In genomic region chr1:205983925-205984725, GRCh38 we compare ENCODE assay signal across 1 cellular context.
A peak's percentile ranks its signal among the peaks of the same experiment; 100 is the strongest.
TF ChIP-seq lines count a peak whose summit lies in the region.

No MANE protein-coding gene starts in this region.

TF ChIP-seq in HepG2, 621 proteins besides CTCF, POLR2A, EP300 and RAD21 (continued from another document and continues in another):
- TF ChIP-seq SIN3A (IDR thresholded peaks at IDR 0.05; ENCODE audit: borderline replicate concordance, low read depth, low read length) (no peak), DNMT1 (CRISPR knock-in tag; IDR thresholded peaks at IDR 0.05) (no peak), MTF2 (CRISPR knock-in tag; IDR thresholded peaks at IDR 0.05; ENCODE audit: borderline replicate concordance) (no peak), TOE1 (CRISPR knock-in tag; IDR thresholded peaks at IDR 0.05) (no peak), PPARG (CRISPR knock-in tag; conservative IDR thresholded peaks at IDR 0.05) (no peak), MXI1 (IDR thresholded peaks at IDR 0.05; ENCODE audit: borderline replicate concordance, low read depth, low read length) (no peak), NONO (IDR thresholded peaks at IDR 0.05) (no peak), NONO (CRISPR knock-in tag; conservative IDR thresholded peaks at IDR 0.05) (no peak), ZFP37 (CRISPR knock-in tag; IDR thresholded peaks at IDR 0.05; ENCODE audit: borderline replicate concordance) (no peak), NFIC (IDR thresholded peaks at IDR 0.05; ENCODE audit: low read length) (no peak), ZNF431 (CRISPR knock-in tag; IDR thresholded peaks at IDR 0.05; ENCODE audit: borderline replicate concordance, low read depth) (0 out of 2 replicates have a peak, but pooled peaks have one; percentile 20), MZF1 (CRISPR knock-in tag; IDR thresholded peaks at IDR 0.05; ENCODE audit: borderline replicate concordance) (no peak), ZNF672 (CRISPR knock-in tag; IDR thresholded peaks at IDR 0.05) (no peak), PRMT3 (CRISPR knock-in tag; IDR thresholded peaks at IDR 0.05; ENCODE audit: borderline replicate concordance, low read depth) (no peak), PHF5A (CRISPR knock-in tag; IDR thresholded peaks at IDR 0.05; ENCODE audit: low read depth, unreplicated experiment) (no peak), ZNF746 (CRISPR knock-in tag; IDR thresholded peaks at IDR 0.05) (no peak), ZBTB20 (CRISPR knock-in tag; IDR thresholded peaks at IDR 0.05; ENCODE audit: borderline replicate concordance, low read depth) (no peak), KDM5A (IDR thresholded peaks at IDR 0.05; ENCODE audit: borderline replicate concordance, low read length) (no peak), ZNF329 (CRISPR knock-in tag; IDR thresholded peaks at IDR 0.05; ENCODE audit: low read depth) (no peak), IRF2 (CRISPR knock-in tag; IDR thresholded peaks at IDR 0.05) (no peak), ELF3 (CRISPR knock-in tag; IDR thresholded peaks at IDR 0.05) (peak; percentile 92), SMARCE1 (IDR thresholded peaks at IDR 0.05; ENCODE audit: borderline replicate concordance) (no peak), FIP1L1 (IDR thresholded peaks at IDR 0.05; ENCODE audit: borderline replicate concordance, insufficient read depth, low read depth, low read length) (no peak), SMAD1 (CRISPR knock-in tag; IDR thresholded peaks at IDR 0.05; ENCODE audit: borderline replicate concordance, low read depth) (no peak), ZBTB7B (CRISPR knock-in tag; IDR thresholded peaks at IDR 0.05) (no peak), ZNF839 (CRISPR knock-in tag; IDR thresholded peaks at IDR 0.05; ENCODE audit: borderline replicate concordance) (no peak), ZBTB3 (CRISPR knock-in tag; IDR thresholded peaks at IDR 0.05; ENCODE audit: borderline replicate concordance, low read depth) (no peak), ZSCAN31 (CRISPR knock-in tag; IDR thresholded peaks at IDR 0.05; ENCODE audit: low read depth) (no peak; the same call in 1 of the 2 replicates), IKZF4 (CRISPR knock-in tag; IDR thresholded peaks at IDR 0.05; ENCODE audit: borderline replicate concordance, low read depth, not compliant biosample characterization) (no peak), TERF1 (CRISPR knock-in tag; IDR thresholded peaks at IDR 0.05) (no peak), KDM2A (CRISPR knock-in tag; IDR thresholded peaks at IDR 0.05; ENCODE audit: borderline replicate concordance, low read depth) (peak; percentile 10; the same call in 1 of the 2 replicates), HOXA5 (CRISPR knock-in tag; IDR thresholded peaks at IDR 0.05) (0 out of 2 replicates have a peak, but pooled peaks have one; percentile 23), SRSF4 (IDR thresholded peaks at IDR 0.05; ENCODE audit: low read depth, low read length, poor library complexity, severe bottlenecking) (no peak), ZFP1 (CRISPR knock-in tag; IDR thresholded peaks at IDR 0.05) (no peak), ZNF326 (CRISPR knock-in tag; IDR thresholded peaks at IDR 0.05; ENCODE audit: borderline replicate concordance) (no peak), BHLHE40 (IDR thresholded peaks at IDR 0.05; ENCODE audit: low read length) (no peak; the same call in 1 of the 2 replicates), HMG20B (CRISPR knock-in tag; conservative IDR thresholded peaks at IDR 0.05) (no peak), SP2 (CRISPR knock-in tag; IDR thresholded peaks at IDR 0.05) (no peak), STAG1 (CRISPR knock-in tag; IDR thresholded peaks at IDR 0.05) (peak; percentile 85), SIX4 (CRISPR knock-in tag; IDR thresholded peaks at IDR 0.05) (no peak)
- TF ChIP-seq, protein P1, sequence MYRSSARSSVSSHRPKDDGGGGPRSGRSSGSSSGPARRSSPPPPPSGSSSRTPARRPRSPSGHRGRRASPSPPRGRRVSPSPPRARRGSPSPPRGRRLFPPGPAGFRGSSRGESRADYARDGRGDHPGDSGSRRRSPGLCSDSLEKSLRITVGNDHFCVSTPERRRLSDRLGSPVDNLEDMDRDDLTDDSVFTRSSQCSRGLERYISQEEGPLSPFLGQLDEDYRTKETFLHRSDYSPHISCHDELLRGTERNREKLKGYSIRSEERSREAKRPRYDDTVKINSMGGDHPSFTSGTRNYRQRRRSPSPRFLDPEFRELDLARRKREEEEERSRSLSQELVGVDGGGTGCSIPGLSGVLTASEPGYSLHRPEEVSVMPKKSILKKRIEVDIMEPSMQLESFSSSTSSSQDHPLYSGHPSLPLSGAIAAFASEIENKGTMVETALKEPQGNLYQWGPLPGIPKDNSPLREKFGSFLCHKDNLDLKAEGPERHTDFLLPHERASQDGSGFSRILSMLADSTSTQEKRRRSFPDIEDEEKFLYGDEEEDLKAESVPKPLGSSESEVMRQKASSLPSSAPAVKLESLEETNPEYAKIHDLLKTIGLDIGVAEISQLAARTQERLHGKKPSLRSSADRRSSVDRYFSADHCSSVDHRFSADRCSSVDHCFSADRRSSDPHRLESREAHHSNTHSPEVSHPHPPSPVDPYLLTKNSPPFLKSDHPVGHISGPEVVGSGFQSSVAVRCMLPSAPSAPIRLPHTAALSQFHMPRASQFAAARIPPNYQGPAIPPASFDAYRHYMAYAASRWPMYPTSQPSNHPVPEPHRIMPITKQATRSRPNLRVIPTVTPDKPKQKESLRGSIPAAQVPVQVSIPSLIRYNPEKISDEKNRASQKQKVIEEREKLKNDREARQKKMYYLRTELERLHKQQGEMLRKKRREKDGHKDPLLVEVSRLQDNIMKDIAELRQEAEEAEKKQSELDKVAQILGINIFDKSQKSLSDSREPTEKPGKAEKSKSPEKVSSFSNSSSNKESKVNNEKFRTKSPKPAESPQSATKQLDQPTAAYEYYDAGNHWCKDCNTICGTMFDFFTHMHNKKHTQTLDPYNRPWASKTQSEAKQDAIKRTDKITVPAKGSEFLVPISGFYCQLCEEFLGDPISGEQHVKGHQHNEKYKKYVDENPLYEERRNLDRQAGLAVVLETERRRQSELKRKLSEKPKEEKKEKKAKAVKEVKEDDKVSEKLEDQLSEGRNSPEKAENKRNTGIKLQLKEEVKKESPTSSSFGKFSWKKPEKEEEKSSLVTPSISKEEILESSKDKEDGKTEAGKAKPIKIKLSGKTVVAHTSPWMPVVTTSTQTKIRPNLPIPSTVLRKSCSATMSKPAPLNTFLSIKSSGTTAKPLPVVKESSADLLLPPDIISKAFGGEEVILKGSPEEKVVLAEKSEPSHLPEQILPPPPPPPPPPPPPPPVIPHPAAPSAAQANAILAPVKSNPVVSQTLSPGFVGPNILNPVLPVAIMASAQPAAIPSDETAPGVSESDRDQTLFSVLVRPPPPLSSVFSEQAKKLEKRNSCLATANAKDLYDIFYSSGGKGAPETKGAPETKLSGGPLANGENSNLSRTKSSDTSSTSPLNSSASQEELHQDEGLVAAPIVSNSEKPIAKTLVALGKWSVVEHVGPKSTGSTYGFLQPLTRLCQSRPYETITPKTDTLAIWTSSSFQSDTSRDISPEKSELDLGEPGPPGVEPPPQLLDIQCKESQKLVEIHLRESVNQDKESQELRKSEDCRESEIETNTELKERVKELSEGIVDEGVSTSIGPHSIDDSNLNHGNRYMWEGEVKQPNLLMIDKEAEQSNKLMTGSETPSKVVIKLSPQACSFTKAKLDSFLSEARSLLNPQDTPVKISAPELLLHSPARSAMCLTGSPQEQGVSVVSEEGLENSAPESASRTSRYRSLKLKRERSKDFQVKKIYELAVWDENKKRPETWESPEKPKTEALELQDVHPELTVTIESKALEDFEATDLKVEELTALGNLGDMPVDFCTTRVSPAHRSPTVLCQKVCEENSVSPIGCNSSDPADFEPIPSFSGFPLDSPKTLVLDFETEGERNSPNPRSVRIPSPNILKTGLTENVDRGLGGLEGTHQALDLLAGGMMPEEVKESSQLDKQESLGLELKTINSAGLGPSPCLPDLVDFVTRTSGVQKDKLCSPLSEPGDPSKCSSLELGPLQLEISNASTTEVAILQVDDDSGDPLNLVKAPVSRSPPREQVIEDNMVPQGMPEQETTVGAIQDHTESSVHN (CRISPR knock-in tag; IDR thresholded peaks at IDR 0.05) = no peak
- TF ChIP-seq, protein P2, sequence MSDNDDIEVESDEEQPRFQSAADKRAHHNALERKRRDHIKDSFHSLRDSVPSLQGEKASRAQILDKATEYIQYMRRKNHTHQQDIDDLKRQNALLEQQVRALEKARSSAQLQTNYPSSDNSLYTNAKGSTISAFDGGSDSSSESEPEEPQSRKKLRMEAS (IDR thresholded peaks at IDR 0.05) = 0 out of 2 replicates have a peak, but pooled peaks have one; percentile 19
- TF ChIP-seq, protein P3, sequence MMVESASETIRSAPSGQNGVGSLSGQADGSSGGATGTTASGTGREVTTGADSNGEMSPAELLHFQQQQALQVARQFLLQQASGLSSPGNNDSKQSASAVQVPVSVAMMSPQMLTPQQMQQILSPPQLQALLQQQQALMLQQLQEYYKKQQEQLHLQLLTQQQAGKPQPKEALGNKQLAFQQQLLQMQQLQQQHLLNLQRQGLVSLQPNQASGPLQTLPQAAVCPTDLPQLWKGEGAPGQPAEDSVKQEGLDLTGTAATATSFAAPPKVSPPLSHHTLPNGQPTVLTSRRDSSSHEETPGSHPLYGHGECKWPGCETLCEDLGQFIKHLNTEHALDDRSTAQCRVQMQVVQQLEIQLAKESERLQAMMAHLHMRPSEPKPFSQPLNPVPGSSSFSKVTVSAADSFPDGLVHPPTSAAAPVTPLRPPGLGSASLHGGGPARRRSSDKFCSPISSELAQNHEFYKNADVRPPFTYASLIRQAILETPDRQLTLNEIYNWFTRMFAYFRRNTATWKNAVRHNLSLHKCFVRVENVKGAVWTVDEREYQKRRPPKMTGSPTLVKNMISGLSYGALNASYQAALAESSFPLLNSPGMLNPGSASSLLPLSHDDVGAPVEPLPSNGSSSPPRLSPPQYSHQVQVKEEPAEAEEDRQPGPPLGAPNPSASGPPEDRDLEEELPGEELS (CRISPR knock-in tag; IDR thresholded peaks at IDR 0.05) = no peak
- TF ChIP-seq, protein P4, sequence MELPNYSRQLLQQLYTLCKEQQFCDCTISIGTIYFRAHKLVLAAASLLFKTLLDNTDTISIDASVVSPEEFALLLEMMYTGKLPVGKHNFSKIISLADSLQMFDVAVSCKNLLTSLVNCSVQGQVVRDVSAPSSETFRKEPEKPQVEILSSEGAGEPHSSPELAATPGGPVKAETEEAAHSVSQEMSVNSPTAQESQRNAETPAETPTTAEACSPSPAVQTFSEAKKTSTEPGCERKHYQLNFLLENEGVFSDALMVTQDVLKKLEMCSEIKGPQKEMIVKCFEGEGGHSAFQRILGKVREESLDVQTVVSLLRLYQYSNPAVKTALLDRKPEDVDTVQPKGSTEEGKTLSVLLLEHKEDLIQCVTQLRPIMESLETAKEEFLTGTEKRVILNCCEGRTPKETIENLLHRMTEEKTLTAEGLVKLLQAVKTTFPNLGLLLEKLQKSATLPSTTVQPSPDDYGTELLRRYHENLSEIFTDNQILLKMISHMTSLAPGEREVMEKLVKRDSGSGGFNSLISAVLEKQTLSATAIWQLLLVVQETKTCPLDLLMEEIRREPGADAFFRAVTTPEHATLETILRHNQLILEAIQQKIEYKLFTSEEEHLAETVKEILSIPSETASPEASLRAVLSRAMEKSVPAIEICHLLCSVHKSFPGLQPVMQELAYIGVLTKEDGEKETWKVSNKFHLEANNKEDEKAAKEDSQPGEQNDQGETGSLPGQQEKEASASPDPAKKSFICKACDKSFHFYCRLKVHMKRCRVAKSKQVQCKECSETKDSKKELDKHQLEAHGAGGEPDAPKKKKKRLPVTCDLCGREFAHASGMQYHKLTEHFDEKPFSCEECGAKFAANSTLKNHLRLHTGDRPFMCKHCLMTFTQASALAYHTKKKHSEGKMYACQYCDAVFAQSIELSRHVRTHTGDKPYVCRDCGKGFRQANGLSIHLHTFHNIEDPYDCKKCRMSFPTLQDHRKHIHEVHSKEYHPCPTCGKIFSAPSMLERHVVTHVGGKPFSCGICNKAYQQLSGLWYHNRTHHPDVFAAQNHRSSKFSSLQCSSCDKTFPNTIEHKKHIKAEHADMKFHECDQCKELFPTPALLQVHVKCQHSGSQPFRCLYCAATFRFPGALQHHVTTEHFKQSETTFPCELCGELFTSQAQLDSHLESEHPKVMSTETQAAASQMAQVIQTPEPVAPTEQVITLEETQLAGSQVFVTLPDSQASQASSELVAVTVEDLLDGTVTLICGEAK (IDR thresholded peaks at IDR 0.05) = no peak
- TF ChIP-seq, protein P4 (CRISPR knock-in tag; IDR thresholded peaks at IDR 0.05) = no peak
- TF ChIP-seq, protein P5, sequence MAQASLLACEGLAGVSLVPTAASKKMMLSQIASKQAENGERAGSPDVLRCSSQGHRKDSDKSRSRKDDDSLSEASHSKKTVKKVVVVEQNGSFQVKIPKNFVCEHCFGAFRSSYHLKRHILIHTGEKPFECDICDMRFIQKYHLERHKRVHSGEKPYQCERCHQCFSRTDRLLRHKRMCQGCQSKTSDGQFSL (CRISPR knock-in tag; IDR thresholded peaks at IDR 0.05) = no peak
